In genomic region chr11:1891831-1892115, GRCh38 we compare ENCODE assay signal across 19 cellular contexts. TPM values are rescaled to one million over a fixed set of nuclear protein-coding genes. Genes with fewer than 3 reads are reported as not detected.
DNase-seq lines count a peak whose midpoint lies in the region; ATAC-seq and TF ChIP-seq lines count a peak whose summit lies in the region.
"Had no signal": no experiment of that assay in that cellular context is flagged by ENCODE, and none has a peak within 500 bp of the region (broad histone marks: within the 10 kb centered on the region; RNA-seq: fewer than 3 reads in every experiment).

TSS of gene PRR33 (minus strand) at chr11:1891895. CDS start at chr11:1890584, 1,311 bp downstream.

- no peaks in the 10 kb centered on the region for H3K9me3 Mint-ChIP-seq in CD8-positive, alpha-beta T cell
- H3K9me3 Mint-ChIP-seq in activated CD8-positive, alpha-beta T cell treated with anti-CD3 and anti-CD28 coated beads, Interleukin-2, amount 10 ng/mL, durations not matched to agents 7 days and 5 days (ENCODE audit: insufficient read depth): no peaks in the 10 kb centered on the region
- peaks cover 3% of the 10 kb centered on the region for H3K9me3 Mint-ChIP-seq in natural killer cell treated with Interleukin-12 subunit alpha and Interleukin-12 subunit beta and Interleukin-15 and Interleukin-18, amount 100 ng/mL, for 72 hours

- H3K4me1 ChIP-seq in BLaER1 treated with 17β-estradiol and CSF1 and Interleukin-3, amounts not matched to agents 10 nM and 100 nM: peaks cover 46 to 62% (median 58%) of the 10 kb centered on the region in 10 experiments
- H3K4me1 ChIP-seq in CD8-positive, alpha-beta T cell (ENCODE audit: insufficient read depth, low read length): peaks cover 51% of the 10 kb centered on the region
- H3K4me1 ChIP-seq: BE2C had no signal

- peak within 1 kb of the TSS; percentile 78 for H3K4me3 Mint-ChIP-seq in CD8-positive, alpha-beta T cell
- H3K4me3 Mint-ChIP-seq in activated CD8-positive, alpha-beta T cell treated with anti-CD3 and anti-CD28 coated beads, Interleukin-2, amount 10 ng/mL, durations not matched to agents 7 days and 5 days: peak within 1 kb of the TSS; percentile 70
- H3K4me3 Mint-ChIP-seq in natural killer cell treated with Interleukin-12 subunit alpha and Interleukin-12 subunit beta and Interleukin-15 and Interleukin-18, amount 100 ng/mL, for 72 hours: peak within 1 kb of the TSS; percentile 20

- H3K36me3 ChIP-seq in BLaER1 treated with 17β-estradiol and CSF1 and Interleukin-3, amounts not matched to agents 10 nM and 100 nM: no peaks in the 10 kb centered on the region; a peak in 1 of 22 replicates
- no peaks in the 10 kb centered on the region for H3K36me3 ChIP-seq in CD8-positive, alpha-beta T cell (ENCODE audit: insufficient read depth, low read length)
- H3K36me3 ChIP-seq: BE2C had no signal

- CTCF ChIA-PET in CD8-positive, alpha-beta T cell (lab: Charles Lee): interaction anchor here (0.6 to 2.8 kb wide), 5 partner anchors 9 to 198 kb away, joined by 3 to 14 read pairs (median 13); no protein-coding TSS in a partner anchor
- CTCF ChIA-PET in activated CD8-positive, alpha-beta T cell treated with anti-CD3 and anti-CD28 coated beads, Interleukin-2, amount 10 ng/mL, durations not matched to agents 7 days and 5 days (lab: Charles Lee): interaction anchor here (1.0 to 4.0 kb wide), 7 partner anchors 9 to 198 kb away, joined by 3 to 20 read pairs (median 4); partner anchors contain the start of gene TNNT3

- H3K27me3 ChIP-seq in BLaER1 treated with 17β-estradiol and CSF1 and Interleukin-3, amounts not matched to agents 10 nM and 100 nM: peaks cover 0 to 6% (median 0%) of the 10 kb centered on the region in 11 experiments; a peak in 3 of 22 replicates
- no peaks in the 10 kb centered on the region for H3K27me3 ChIP-seq in CD8-positive, alpha-beta T cell (ENCODE audit: insufficient read depth, low read length)
- H3K27me3 ChIP-seq: BE2C, hepatocyte had no signal

- H3K4me1 Mint-ChIP-seq in CD8-positive, alpha-beta T cell (ENCODE audit: low read depth): peaks cover 52% of the 10 kb centered on the region
- H3K4me1 Mint-ChIP-seq in activated CD8-positive, alpha-beta T cell treated with anti-CD3 and anti-CD28 coated beads, Interleukin-2, amount 10 ng/mL, durations not matched to agents 7 days and 5 days (ENCODE audit: low read depth): peaks cover 54% of the 10 kb centered on the region
- H3K4me1 Mint-ChIP-seq in natural killer cell treated with Interleukin-12 subunit alpha and Interleukin-12 subunit beta and Interleukin-15 and Interleukin-18, amount 100 ng/mL, for 72 hours (ENCODE audit: low read depth in 2 of 2): peaks cover 26 to 30% of the 10 kb centered on the region in 2 donors

- peaks cover 8% of the 10 kb centered on the region for H3K36me3 Mint-ChIP-seq in CD8-positive, alpha-beta T cell
- H3K36me3 Mint-ChIP-seq in activated CD8-positive, alpha-beta T cell treated with anti-CD3 and anti-CD28 coated beads, Interleukin-2, amount 10 ng/mL, durations not matched to agents 7 days and 5 days (ENCODE audit: low read depth): peaks cover 42% of the 10 kb centered on the region
- H3K36me3 Mint-ChIP-seq in natural killer cell treated with Interleukin-12 subunit alpha and Interleukin-12 subunit beta and Interleukin-15 and Interleukin-18, amount 100 ng/mL, for 72 hours: no peaks in the 10 kb centered on the region

- intact Hi-C loops in CD8-positive, alpha-beta T cell (cut with DNase I, micrococcal nuclease): no loop called here

- H3K27ac ChIP-seq in BLaER1 treated with 17β-estradiol and CSF1 and Interleukin-3, amounts not matched to agents 10 nM and 100 nM: peak within 1 kb of the TSS in 9 of 11 experiments; percentile 74 to 87 (median 83); a peak in 15 of 22 replicates
- H3K27ac ChIP-seq in CD8-positive, alpha-beta T cell (ENCODE audit: low read depth, low read length): peak within 1 kb of the TSS; percentile 38
- H3K27ac ChIP-seq: hepatocyte, thoracic aorta had no signal

- H3K4me3 ChIP-seq in BLaER1 treated with 17β-estradiol and CSF1 and Interleukin-3, amounts not matched to agents 10 nM and 100 nM: peak within 1 kb of the TSS in 8 of 10 experiments; percentile 51 to 69 (median 58); a peak in 15 of 20 replicates
- H3K4me3 ChIP-seq in CD8-positive, alpha-beta T cell (ENCODE audit: low read depth, low read length): peak within 1 kb of the TSS; percentile 64
- H3K4me3 ChIP-seq: hepatocyte, thoracic aorta had no signal

- peak within 1 kb of the TSS; percentile 77 to 100 (median 99) for H3K4me2 ChIP-seq in BLaER1 treated with 17β-estradiol and CSF1 and Interleukin-3, amounts not matched to agents 10 nM and 100 nM
- H3K4me2 ChIP-seq: hepatocyte had no signal

- H3K9ac ChIP-seq in BLaER1 treated with 17β-estradiol and CSF1 and Interleukin-3, amounts not matched to agents 10 nM and 100 nM: peak within 1 kb of the TSS; percentile 15 to 81 (median 79); a peak in 19 of 22 replicates

- POLR2A ChIA-PET in CD8-positive, alpha-beta T cell (lab: Charles Lee): interaction anchor here (0.6 to 3.4 kb wide), 5 partner anchors 9 to 204 kb away, joined by 3 to 24 read pairs (median 5); partner anchors contain the start of gene TNNT3
- POLR2A ChIA-PET in activated CD8-positive, alpha-beta T cell treated with anti-CD3 and anti-CD28 coated beads, Interleukin-2, amount 10 ng/mL, durations not matched to agents 7 days and 5 days (lab: Charles Lee): interaction anchor here (0.6 to 3.3 kb wide), 5 partner anchors 27 to 134 kb away, joined by 3 to 46 read pairs (median 3); partner anchors contain the start of gene TNNT3

- H3K9me3 ChIP-seq in BLaER1 treated with 17β-estradiol and CSF1 and Interleukin-3, amounts not matched to agents 10 nM and 100 nM (replicated peaks in 1 of 11): no peaks in the 10 kb centered on the region
- no peaks in the 10 kb centered on the region for H3K9me3 ChIP-seq in CD8-positive, alpha-beta T cell (ENCODE audit: low read length)
- H3K9me3 ChIP-seq: BE2C, thoracic aorta had no signal

- peak within 1 kb of the TSS; percentile 74 for H3K27ac Mint-ChIP-seq in CD8-positive, alpha-beta T cell
- peak within 1 kb of the TSS; percentile 88 for H3K27ac Mint-ChIP-seq in activated CD8-positive, alpha-beta T cell treated with anti-CD3 and anti-CD28 coated beads, Interleukin-2, amount 10 ng/mL, durations not matched to agents 7 days and 5 days
- peak within 1 kb of the TSS in 1 of 2 donors; percentile 23 for H3K27ac Mint-ChIP-seq in natural killer cell treated with Interleukin-12 subunit alpha and Interleukin-12 subunit beta and Interleukin-15 and Interleukin-18, amount 100 ng/mL, for 72 hours

- no peak for TF ChIP-seq CTCF in CD8-positive, alpha-beta T cell (IDR thresholded peaks at IDR 0.05)

- no peaks in the 10 kb centered on the region for H4K20me1 ChIP-seq in BLaER1 treated with 17β-estradiol and CSF1 and Interleukin-3, amounts not matched to agents 10 nM and 100 nM

- no peak for DNase-seq in CD8-positive, alpha-beta T cell
- DNase-seq in activated CD8-positive, alpha-beta T cell treated with anti-CD3 and anti-CD28 coated beads, Interleukin-2, amount 10 ng/mL, durations not matched to agents 7 days and 5 days: no peak
- DNase-seq in natural killer cell treated with Interleukin-12 subunit alpha and Interleukin-12 subunit beta and Interleukin-15 and Interleukin-18, amount 100 ng/mL, for 72 hours (ENCODE audit: low spot score): no peak
- DNase-seq in stimulated activated CD4-positive, alpha-beta T cell treated with anti-CD3 and anti-CD28 coated beads, Interleukin-15, amount 100 ng/mL, for 24 hours: no peak
- DNase-seq in NCI-H446 treated with DMSO at 0.1 percent for 48 hours (lab: John Stamatoyannopoulos, UW) (no peak), NCI-H2196 treated with DMSO at 0.1 percent for 48 hours (lab: John Stamatoyannopoulos, UW; ENCODE audit: unreplicated experiment) (no peak)
- DNase-seq: activated CD4-positive, alpha-beta T cell treated with anti-CD3 and anti-CD28 coated beads for 48 hours; activated gamma-delta T cell; BE2C; DMS79 treated with DMSO at 0.1 percent for 48 hours; KG1; NCI-H1436 treated with DMSO at 0.1 percent for 48 hours; NCI-H226; NK-92 treated with Interleukin-12 subunit alpha and Interleukin-12 subunit beta, amount 100 ng/mL, for 24 hours had no signal

- peaks cover under 1% of the 10 kb centered on the region for H3K27me3 Mint-ChIP-seq in CD8-positive, alpha-beta T cell (ENCODE audit: low read depth)
- peaks cover 16% of the 10 kb centered on the region for H3K27me3 Mint-ChIP-seq in activated CD8-positive, alpha-beta T cell treated with anti-CD3 and anti-CD28 coated beads, Interleukin-2, amount 10 ng/mL, durations not matched to agents 7 days and 5 days (ENCODE audit: low read depth)
- H3K27me3 Mint-ChIP-seq in natural killer cell treated with Interleukin-12 subunit alpha and Interleukin-12 subunit beta and Interleukin-15 and Interleukin-18, amount 100 ng/mL, for 72 hours: peaks cover 0 to 8% of the 10 kb centered on the region in 2 donors

- no peak for ATAC-seq in CD8-positive, alpha-beta T cell
- no peak for ATAC-seq in activated CD8-positive, alpha-beta T cell treated with anti-CD3 and anti-CD28 coated beads, Interleukin-2, amount 10 ng/mL, durations not matched to agents 7 days and 5 days
- ATAC-seq in natural killer cell treated with Interleukin-12 subunit alpha and Interleukin-12 subunit beta and Interleukin-15 and Interleukin-18, amount 100 ng/mL, for 72 hours: no peak

RNA-seq across cellular contexts. Expression of gene PRR33, which starts in this region (rescaled TPM):
- not detected for total RNA-seq in CD8-positive, alpha-beta T cell
- under 1 TPM in 1 of 2 experiments, not detected in 1; 0.08 TPM for total RNA-seq in activated CD8-positive, alpha-beta T cell treated with anti-CD3 and anti-CD28 coated beads, Interleukin-2, amount 10 ng/mL, durations not matched to agents 7 days and 5 days
- total RNA-seq in natural killer cell treated with Interleukin-12 subunit alpha and Interleukin-12 subunit beta and Interleukin-15 and Interleukin-18, amount 100 ng/mL, for 72 hours: not detected
- total RNA-seq: fibroblast of lung, hepatocyte, pulmonary artery endothelial cell had no signal

Comparison
In these comparisons a context has a peak if more than half of its experiments do, and no peak if none do; other contexts are left out.
1. H3K4me3 Mint-ChIP-seq: peak in every context shown above with its lines; median percentile 78 in CD8-positive, alpha-beta T cell; 70 in activated CD8-positive, alpha-beta T cell treated with anti-CD3 and anti-CD28 coated beads, Interleukin-2, amount 10 ng/mL, durations not matched to agents 7 days and 5 days; 20 in natural killer cell treated with Interleukin-12 subunit alpha and Interleukin-12 subunit beta and Interleukin-15 and Interleukin-18, amount 100 ng/mL, for 72 hours.